Comparison of ENCODE assay signal across 1 cellular context in the genomic region with DNA sequence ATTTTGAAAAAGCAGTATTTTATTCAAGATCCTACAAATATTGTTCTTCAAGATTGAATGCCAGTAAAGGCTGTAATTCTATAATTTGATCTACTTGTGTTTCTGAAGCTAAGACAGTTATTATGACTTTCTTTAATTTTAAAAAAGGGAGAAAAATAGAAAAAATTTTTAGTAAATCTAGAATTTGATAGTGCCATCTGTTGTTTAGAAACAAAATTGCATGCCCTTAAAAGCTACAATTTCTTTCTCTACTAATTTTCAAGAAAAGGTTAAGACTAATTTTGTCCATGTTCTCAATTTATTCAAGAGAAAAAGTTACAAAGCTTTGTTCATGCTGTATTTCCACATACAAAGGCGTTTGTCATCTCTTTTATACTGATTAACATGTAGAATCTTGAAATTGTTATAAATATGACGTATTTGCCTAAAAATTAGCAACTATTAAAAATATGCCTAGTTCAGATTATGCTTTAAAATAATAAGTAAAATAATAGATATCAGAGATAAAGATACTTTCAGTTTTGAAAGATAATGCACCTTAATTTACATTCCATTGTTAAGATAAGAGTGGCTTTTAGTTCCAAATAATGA.
TF ChIP-seq lines count a peak whose summit lies in the region.

No MANE protein-coding gene starts in this region.

TF ChIP-seq in WTC11, 78 proteins besides CTCF, POLR2A, EP300 and RAD21 (continued from another document):
- TF ChIP-seq, protein P1, sequence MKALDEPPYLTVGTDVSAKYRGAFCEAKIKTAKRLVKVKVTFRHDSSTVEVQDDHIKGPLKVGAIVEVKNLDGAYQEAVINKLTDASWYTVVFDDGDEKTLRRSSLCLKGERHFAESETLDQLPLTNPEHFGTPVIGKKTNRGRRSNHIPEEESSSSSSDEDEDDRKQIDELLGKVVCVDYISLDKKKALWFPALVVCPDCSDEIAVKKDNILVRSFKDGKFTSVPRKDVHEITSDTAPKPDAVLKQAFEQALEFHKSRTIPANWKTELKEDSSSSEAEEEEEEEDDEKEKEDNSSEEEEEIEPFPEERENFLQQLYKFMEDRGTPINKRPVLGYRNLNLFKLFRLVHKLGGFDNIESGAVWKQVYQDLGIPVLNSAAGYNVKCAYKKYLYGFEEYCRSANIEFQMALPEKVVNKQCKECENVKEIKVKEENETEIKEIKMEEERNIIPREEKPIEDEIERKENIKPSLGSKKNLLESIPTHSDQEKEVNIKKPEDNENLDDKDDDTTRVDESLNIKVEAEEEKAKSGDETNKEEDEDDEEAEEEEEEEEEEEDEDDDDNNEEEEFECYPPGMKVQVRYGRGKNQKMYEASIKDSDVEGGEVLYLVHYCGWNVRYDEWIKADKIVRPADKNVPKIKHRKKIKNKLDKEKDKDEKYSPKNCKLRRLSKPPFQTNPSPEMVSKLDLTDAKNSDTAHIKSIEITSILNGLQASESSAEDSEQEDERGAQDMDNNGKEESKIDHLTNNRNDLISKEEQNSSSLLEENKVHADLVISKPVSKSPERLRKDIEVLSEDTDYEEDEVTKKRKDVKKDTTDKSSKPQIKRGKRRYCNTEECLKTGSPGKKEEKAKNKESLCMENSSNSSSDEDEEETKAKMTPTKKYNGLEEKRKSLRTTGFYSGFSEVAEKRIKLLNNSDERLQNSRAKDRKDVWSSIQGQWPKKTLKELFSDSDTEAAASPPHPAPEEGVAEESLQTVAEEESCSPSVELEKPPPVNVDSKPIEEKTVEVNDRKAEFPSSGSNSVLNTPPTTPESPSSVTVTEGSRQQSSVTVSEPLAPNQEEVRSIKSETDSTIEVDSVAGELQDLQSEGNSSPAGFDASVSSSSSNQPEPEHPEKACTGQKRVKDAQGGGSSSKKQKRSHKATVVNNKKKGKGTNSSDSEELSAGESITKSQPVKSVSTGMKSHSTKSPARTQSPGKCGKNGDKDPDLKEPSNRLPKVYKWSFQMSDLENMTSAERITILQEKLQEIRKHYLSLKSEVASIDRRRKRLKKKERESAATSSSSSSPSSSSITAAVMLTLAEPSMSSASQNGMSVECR (CRISPR knock-in tag; IDR thresholded peaks at IDR 0.05; ENCODE audit: borderline replicate concordance) = no peak
- TF ChIP-seq, protein P2, sequence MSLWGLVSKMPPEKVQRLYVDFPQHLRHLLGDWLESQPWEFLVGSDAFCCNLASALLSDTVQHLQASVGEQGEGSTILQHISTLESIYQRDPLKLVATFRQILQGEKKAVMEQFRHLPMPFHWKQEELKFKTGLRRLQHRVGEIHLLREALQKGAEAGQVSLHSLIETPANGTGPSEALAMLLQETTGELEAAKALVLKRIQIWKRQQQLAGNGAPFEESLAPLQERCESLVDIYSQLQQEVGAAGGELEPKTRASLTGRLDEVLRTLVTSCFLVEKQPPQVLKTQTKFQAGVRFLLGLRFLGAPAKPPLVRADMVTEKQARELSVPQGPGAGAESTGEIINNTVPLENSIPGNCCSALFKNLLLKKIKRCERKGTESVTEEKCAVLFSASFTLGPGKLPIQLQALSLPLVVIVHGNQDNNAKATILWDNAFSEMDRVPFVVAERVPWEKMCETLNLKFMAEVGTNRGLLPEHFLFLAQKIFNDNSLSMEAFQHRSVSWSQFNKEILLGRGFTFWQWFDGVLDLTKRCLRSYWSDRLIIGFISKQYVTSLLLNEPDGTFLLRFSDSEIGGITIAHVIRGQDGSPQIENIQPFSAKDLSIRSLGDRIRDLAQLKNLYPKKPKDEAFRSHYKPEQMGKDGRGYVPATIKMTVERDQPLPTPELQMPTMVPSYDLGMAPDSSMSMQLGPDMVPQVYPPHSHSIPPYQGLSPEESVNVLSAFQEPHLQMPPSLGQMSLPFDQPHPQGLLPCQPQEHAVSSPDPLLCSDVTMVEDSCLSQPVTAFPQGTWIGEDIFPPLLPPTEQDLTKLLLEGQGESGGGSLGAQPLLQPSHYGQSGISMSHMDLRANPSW (CRISPR knock-in tag; conservative IDR thresholded peaks at IDR 0.05; ENCODE audit: low read depth) = no peak
- TF ChIP-seq FOXJ3 (CRISPR knock-in tag; IDR thresholded peaks at IDR 0.05; ENCODE audit: borderline replicate concordance) = no peak
- TF ChIP-seq KAT7 (CRISPR knock-in tag; IDR thresholded peaks at IDR 0.05; ENCODE audit: borderline replicate concordance) = no peak
- TF ChIP-seq, protein P3, sequence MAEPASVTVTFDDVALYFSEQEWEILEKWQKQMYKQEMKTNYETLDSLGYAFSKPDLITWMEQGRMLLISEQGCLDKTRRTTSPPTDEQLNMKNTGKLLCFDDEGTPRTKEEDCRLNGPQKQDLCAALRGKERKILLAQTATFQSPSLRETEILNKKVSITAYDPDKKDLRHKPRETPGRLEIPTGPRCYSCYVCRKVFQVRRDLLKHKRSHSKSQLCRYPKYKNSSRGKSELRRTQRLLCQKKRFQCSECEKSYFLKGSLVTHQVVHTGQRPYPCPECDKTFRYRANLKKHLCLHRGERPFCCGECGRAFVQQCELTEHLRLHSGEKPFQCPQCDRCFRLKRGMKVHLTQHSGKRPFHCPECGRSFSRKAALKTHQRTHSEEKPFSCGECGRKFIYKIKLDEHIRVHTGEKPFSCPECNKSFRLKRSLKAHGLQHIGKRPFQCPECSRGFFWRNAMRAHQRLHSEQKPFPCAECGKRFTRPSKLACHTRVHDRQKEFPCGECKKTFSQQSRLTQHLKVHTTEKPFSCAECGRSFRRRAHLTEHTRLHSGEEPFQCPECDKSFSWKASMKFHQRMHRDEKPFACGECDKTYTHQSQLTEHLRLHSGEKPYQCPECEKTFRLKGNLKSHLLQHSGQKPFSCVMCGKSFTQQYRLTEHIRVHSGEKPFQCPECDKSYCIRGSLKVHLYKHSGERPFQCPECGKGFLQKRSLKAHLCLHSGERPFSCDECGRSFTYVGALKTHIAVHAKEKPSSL (CRISPR knock-in tag; conservative IDR thresholded peaks at IDR 0.05) = no peak
- TF ChIP-seq, protein P4, sequence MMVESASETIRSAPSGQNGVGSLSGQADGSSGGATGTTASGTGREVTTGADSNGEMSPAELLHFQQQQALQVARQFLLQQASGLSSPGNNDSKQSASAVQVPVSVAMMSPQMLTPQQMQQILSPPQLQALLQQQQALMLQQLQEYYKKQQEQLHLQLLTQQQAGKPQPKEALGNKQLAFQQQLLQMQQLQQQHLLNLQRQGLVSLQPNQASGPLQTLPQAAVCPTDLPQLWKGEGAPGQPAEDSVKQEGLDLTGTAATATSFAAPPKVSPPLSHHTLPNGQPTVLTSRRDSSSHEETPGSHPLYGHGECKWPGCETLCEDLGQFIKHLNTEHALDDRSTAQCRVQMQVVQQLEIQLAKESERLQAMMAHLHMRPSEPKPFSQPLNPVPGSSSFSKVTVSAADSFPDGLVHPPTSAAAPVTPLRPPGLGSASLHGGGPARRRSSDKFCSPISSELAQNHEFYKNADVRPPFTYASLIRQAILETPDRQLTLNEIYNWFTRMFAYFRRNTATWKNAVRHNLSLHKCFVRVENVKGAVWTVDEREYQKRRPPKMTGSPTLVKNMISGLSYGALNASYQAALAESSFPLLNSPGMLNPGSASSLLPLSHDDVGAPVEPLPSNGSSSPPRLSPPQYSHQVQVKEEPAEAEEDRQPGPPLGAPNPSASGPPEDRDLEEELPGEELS (CRISPR knock-in tag; IDR thresholded peaks at IDR 0.05) = no peak
- no peak for TF ChIP-seq ESRRA (CRISPR knock-in tag; IDR thresholded peaks at IDR 0.05; ENCODE audit: borderline replicate concordance)
- TF ChIP-seq, protein P5, sequence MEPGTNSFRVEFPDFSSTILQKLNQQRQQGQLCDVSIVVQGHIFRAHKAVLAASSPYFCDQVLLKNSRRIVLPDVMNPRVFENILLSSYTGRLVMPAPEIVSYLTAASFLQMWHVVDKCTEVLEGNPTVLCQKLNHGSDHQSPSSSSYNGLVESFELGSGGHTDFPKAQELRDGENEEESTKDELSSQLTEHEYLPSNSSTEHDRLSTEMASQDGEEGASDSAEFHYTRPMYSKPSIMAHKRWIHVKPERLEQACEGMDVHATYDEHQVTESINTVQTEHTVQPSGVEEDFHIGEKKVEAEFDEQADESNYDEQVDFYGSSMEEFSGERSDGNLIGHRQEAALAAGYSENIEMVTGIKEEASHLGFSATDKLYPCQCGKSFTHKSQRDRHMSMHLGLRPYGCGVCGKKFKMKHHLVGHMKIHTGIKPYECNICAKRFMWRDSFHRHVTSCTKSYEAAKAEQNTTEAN (CRISPR knock-in tag; IDR thresholded peaks at IDR 0.05) = no peak
